ENCODE assay signal across 12 cellular contexts in genomic region chr3:9468460-9468859, GRCh38.
DNase-seq lines count a peak whose midpoint lies in the region; TF ChIP-seq lines count a peak whose summit lies in the region.
"Had no signal": no experiment of that assay in that cellular context is flagged by ENCODE, and none has a peak within 500 bp of the region (broad histone marks: within the 10 kb centered on the region; RNA-seq: fewer than 3 reads in every experiment).

No MANE protein-coding gene starts in this region.

- peaks cover 60% of the 10 kb centered on the region for H3K36me3 Mint-ChIP-seq in T-helper 1 cell treated with Interleukin-12 subunit alpha and Interleukin-12 subunit beta and Interleukin-4 antibody, amounts not matched to agents 30 μg/mL and 1 μg/mL, for 36 hours (ENCODE audit: low read depth)
- peaks cover 63% of the 10 kb centered on the region for H3K36me3 Mint-ChIP-seq in HFFc6 (ENCODE audit: low read depth)
- H3K36me3 Mint-ChIP-seq in activated naive CD8-positive, alpha-beta T cell, result peaks cover 17% of the 10 kb centered on the region
- H3K36me3 Mint-ChIP-seq in nephron progenitor cell (ENCODE audit: low read depth), result peaks cover 85% of the 10 kb centered on the region

- no peaks in the 10 kb centered on the region for H3K9me3 Mint-ChIP-seq in T-helper 1 cell treated with Interleukin-12 subunit alpha and Interleukin-12 subunit beta and Interleukin-4 antibody, amounts not matched to agents 30 μg/mL and 1 μg/mL, for 36 hours
- no peaks in the 10 kb centered on the region for H3K9me3 Mint-ChIP-seq in HFFc6
- no peaks in the 10 kb centered on the region for H3K9me3 Mint-ChIP-seq in activated naive CD8-positive, alpha-beta T cell (ENCODE audit: low read depth)
- H3K9me3 Mint-ChIP-seq in nephron progenitor cell, result no peaks in the 10 kb centered on the region

- H3K4me3 Mint-ChIP-seq in T-helper 1 cell treated with Interleukin-12 subunit alpha and Interleukin-12 subunit beta and Interleukin-4 antibody, amounts not matched to agents 30 μg/mL and 1 μg/mL, for 36 hours, result no peak overlapping the region
- no peak overlapping the region; the same call in 1 of the 2 replicates for H3K4me3 Mint-ChIP-seq in HFFc6
- H3K4me3 Mint-ChIP-seq in activated naive CD8-positive, alpha-beta T cell, result no peak overlapping the region
- H3K4me3 Mint-ChIP-seq in nephron progenitor cell, result no peak overlapping the region

- peak overlapping the region; percentile 43 for H3K27ac Mint-ChIP-seq in T-helper 1 cell treated with Interleukin-12 subunit alpha and Interleukin-12 subunit beta and Interleukin-4 antibody, amounts not matched to agents 30 μg/mL and 1 μg/mL, for 36 hours
- H3K27ac Mint-ChIP-seq in HFFc6 (peak overlapping the region; percentile 64), nephron progenitor cell (peak overlapping the region; percentile 3)
- H3K27ac Mint-ChIP-seq in activated naive CD8-positive, alpha-beta T cell, result peak overlapping the region; percentile 50

- TF ChIP-seq CTCF in HFFc6 (IDR thresholded peaks at IDR 0.05), result no peak
- no peak for TF ChIP-seq CTCF in nephron progenitor cell (IDR thresholded peaks at IDR 0.05)

- H3K27me3 Mint-ChIP-seq in T-helper 1 cell treated with Interleukin-12 subunit alpha and Interleukin-12 subunit beta and Interleukin-4 antibody, amounts not matched to agents 30 μg/mL and 1 μg/mL, for 36 hours (ENCODE audit: low read depth), result no peaks in the 10 kb centered on the region
- H3K27me3 Mint-ChIP-seq in HFFc6 (ENCODE audit: insufficient read depth) (peaks cover 2% of the 10 kb centered on the region), nephron progenitor cell (ENCODE audit: low read depth, poor library complexity) (no peaks in the 10 kb centered on the region)
- H3K27me3 Mint-ChIP-seq in activated naive CD8-positive, alpha-beta T cell, result no peaks in the 10 kb centered on the region

- DNase-seq in T-helper 1 cell (no peak), HFFc6 (peak; percentile 11), nephron progenitor cell (no peak), DMS114 treated with DMSO at 0.1 percent for 48 hours (lab: John Stamatoyannopoulos, UW; ENCODE audit: unreplicated experiment) (no peak), GM19240 (ENCODE audit: insufficient read length, low spot score) (no peak), DMS79 treated with DMSO at 0.1 percent for 48 hours (lab: John Stamatoyannopoulos, UW) (no peak)
- DNase-seq: 8988T, heart right ventricle, left cardiac atrium, NCI-H1092 treated with DMSO at 0.1 percent for 48 hours had no signal

- peaks cover 12% of the 10 kb centered on the region for H3K4me1 Mint-ChIP-seq in T-helper 1 cell treated with Interleukin-12 subunit alpha and Interleukin-12 subunit beta and Interleukin-4 antibody, amounts not matched to agents 30 μg/mL and 1 μg/mL, for 36 hours (ENCODE audit: low read depth)
- H3K4me1 Mint-ChIP-seq in HFFc6 (ENCODE audit: low read depth), result peaks cover 22% of the 10 kb centered on the region
- peaks cover 12% of the 10 kb centered on the region for H3K4me1 Mint-ChIP-seq in activated naive CD8-positive, alpha-beta T cell (ENCODE audit: low read depth)
- no peaks in the 10 kb centered on the region for H3K4me1 Mint-ChIP-seq in nephron progenitor cell

Comparison
In these comparisons a context has a peak if more than half of its experiments do, and no peak if none do; other contexts are left out.
1. H3K27ac Mint-ChIP-seq: peak in every context shown above with its lines; median percentile 64 in HFFc6; 50 in activated naive CD8-positive, alpha-beta T cell; 43 in T-helper 1 cell treated with Interleukin-12 subunit alpha and Interleukin-12 subunit beta and Interleukin-4 antibody, amounts not matched to agents 30 μg/mL and 1 μg/mL, for 36 hours; 3 in nephron progenitor cell.